In genomic region chr2:146632707-146633106, GRCh38 we compare ENCODE assay signal across 17 cellular contexts.
A peak's percentile ranks its signal among the peaks of the same experiment; 100 is the strongest.
DNase-seq lines count a peak whose midpoint lies in the region; ATAC-seq, FAIRE-seq and TF ChIP-seq lines count a peak whose summit lies in the region.
"Had no signal": no experiment of that assay in that cellular context is flagged by ENCODE, and none has a peak within 500 bp of the region (broad histone marks: within the 10 kb centered on the region; RNA-seq: fewer than 3 reads in every experiment).

No MANE protein-coding gene starts in this region.

- H3K36me3 ChIP-seq in SK-N-SH (replicated peaks in 1 of 2; ENCODE audit: control insufficient read depth in 1 of 2, insufficient read depth in 2 of 2, low read length in 1 of 2) = no peaks in the 10 kb centered on the region
- no peaks in the 10 kb centered on the region for H3K36me3 ChIP-seq in GM12878 (ENCODE audit: control insufficient read depth in 2 of 2, insufficient read depth in 2 of 2, low read length in 1 of 2)
- H3K36me3 ChIP-seq: BLaER1 had no signal

- H3K4me3 ChIP-seq in SK-N-SH (ENCODE audit: low read depth in 2 of 2, low read length in 1 of 2) (no peak overlapping the region), GM12878 (no peak overlapping the region)
- H3K4me3 ChIP-seq: A549, BLaER1, GM23248 had no signal

- no peak for FAIRE-seq in GM12878 (lab: Jason Lieb, UNC)
- FAIRE-seq: A549 had no signal

- RAD21 ChIA-PET in GM12878 (lab: Charles Lee; ENCODE audit: unreplicated experiment) = no interaction called here

- H3K27me3 ChIP-seq in SK-N-SH (ENCODE audit: insufficient read depth) = no peaks in the 10 kb centered on the region
- no peaks in the 10 kb centered on the region for H3K27me3 ChIP-seq in GM12878 (replicated peaks in 1 of 2; ENCODE audit: control insufficient read depth in 2 of 2, insufficient read depth in 2 of 2, low read length in 1 of 2)
- H3K27me3 ChIP-seq: BLaER1 had no signal

- CTCF ChIA-PET in SK-N-SH (lab: Yijun Ruan, JAX) (no interaction called here), GM12878 (lab: Yijun Ruan, JAX) (no interaction called here)

- no peak overlapping the region for H2AFZ ChIP-seq in SK-N-SH (ENCODE audit: low read depth)
- no peak overlapping the region for H2AFZ ChIP-seq in GM12878 (ENCODE audit: control insufficient read depth, low read depth, low read length)
- H2AFZ ChIP-seq: GM23248 had no signal

- POLR2A ChIA-PET in SK-N-SH (lab: Yijun Ruan, JAX) (no interaction called here), GM12878 (lab: Charles Lee) (no interaction called here)

- ATAC-seq in SK-N-SH treated with all-trans-retinoic acid at 6 μM for 48 hours = peak; percentile 15; the same call in 1 of the 3 replicates
- peak; percentile 55 for ATAC-seq in HG03432 (IDR thresholded peaks at IDR 0.05; ENCODE audit: unreplicated experiment)
- peak; percentile 66 for ATAC-seq in GM12878
- ATAC-seq: A549 had no signal

- in situ Hi-C loops in GM12878 (cut with MboI) = no loop called here

- H3K4me1 ChIP-seq in SK-N-SH (ENCODE audit: control insufficient read depth in 1 of 2, insufficient read depth in 2 of 2, low read depth in 1 of 2, low read length in 1 of 2) (no peaks in the 10 kb centered on the region), GM12878 (ENCODE audit: control insufficient read depth, insufficient read depth, low read length) (no peaks in the 10 kb centered on the region)
- H3K4me1 ChIP-seq: BLaER1 had no signal

- TF ChIP-seq POLR2A in GM12878 (IDR thresholded peaks at IDR 0.05; ENCODE audit: low read depth, low read length) = no peak

- 43% methylated on average over 4 of the region's 4 CpGs for WGBS in SK-N-SH (ENCODE audit: low lambda C conversion rate)
- WGBS in GM12878 (ENCODE audit: insufficient coverage, insufficient replicate concordance, low lambda C conversion rate, missing lambda C conversion rate) = 49% methylated on average over 4 of the region's 4 CpGs

- TF ChIP-seq RAD21 in SK-N-SH (IDR thresholded peaks at IDR 0.05; ENCODE audit: low read length) (no peak), GM12878 (IDR thresholded peaks at IDR 0.05; ENCODE audit: insufficient read depth, low read depth, low read length) (no peak)

- H3K4me2 ChIP-seq in SK-N-SH = no peak overlapping the region
- no peak overlapping the region for H3K4me2 ChIP-seq in GM12878 (ENCODE audit: control insufficient read depth, insufficient read depth)
- H3K4me2 ChIP-seq: A549, BLaER1, KMS-11 had no signal

- H3K9me3 ChIP-seq in SK-N-SH (no peaks in the 10 kb centered on the region), GM12878 (replicated peaks; ENCODE audit: control insufficient read depth, insufficient read depth, low read length) (no peaks in the 10 kb centered on the region)
- H3K9me3 ChIP-seq: A549, BLaER1 had no signal

- TF ChIP-seq CTCF in SK-N-SH (IDR thresholded peaks at IDR 0.05) (no peak), GM12878 (IDR thresholded peaks at IDR 0.05 in 2 of 3, conservative IDR thresholded peaks at IDR 0.05 in 1 of 3; ENCODE audit: control insufficient read depth in 2 of 3, extremely low read depth in 1 of 3, insufficient read depth in 1 of 3, low read depth in 3 of 3, low read length in 3 of 3) (no peak)

- no peak for DNase-seq in SK-N-SH
- DNase-seq in GM12878 (ENCODE audit: low read depth, low spot score) = no peak
- no peak for DNase-seq in pons (ENCODE audit: low spot score)
- no peak for DNase-seq in NCI-H2107 (lab: John Stamatoyannopoulos, UW)
- DNase-seq in NCI-H2227 treated with DMSO at 0.1 percent for 48 hours (lab: John Stamatoyannopoulos, UW) = no peak
- DNase-seq: CD4-positive, alpha-beta memory T cell; DMS153; DMS79; GDM1; GM23248; H7 had no signal

- no peak for TF ChIP-seq EP300 in SK-N-SH (IDR thresholded peaks at IDR 0.05; ENCODE audit: borderline replicate concordance in 1 of 2, low read depth in 1 of 2, low read length in 1 of 2)
- no peak for TF ChIP-seq EP300 in GM12878 (IDR thresholded peaks at IDR 0.05; ENCODE audit: borderline replicate concordance in 1 of 2, control insufficient read depth in 1 of 2, low read depth in 2 of 2, low read length in 2 of 2)

- no peaks in the 10 kb centered on the region for H3K9me2 ChIP-seq in SK-N-SH

- H3K9ac ChIP-seq in SK-N-SH (no peak overlapping the region), GM12878 (ENCODE audit: control insufficient read depth, insufficient read depth, low read length) (no peak overlapping the region)
- H3K9ac ChIP-seq: BLaER1, GM23248, KMS-11 had no signal

- no peaks in the 10 kb centered on the region for H4K20me1 ChIP-seq in SK-N-SH (ENCODE audit: insufficient read depth)
- no peaks in the 10 kb centered on the region for H4K20me1 ChIP-seq in GM12878 (ENCODE audit: control insufficient read depth, insufficient read depth)
- H4K20me1 ChIP-seq: BLaER1 had no signal

- peaks cover 8% of the 10 kb centered on the region for H3F3A ChIP-seq in SK-N-SH (replicated peaks; ENCODE audit: insufficient read depth)

- no TSS peak for BruUV-seq in GM12878 (replicated peaks; lab: Mats Ljungman, UMichigan)

- intact Hi-C loops in GM12878 (cut with micrococcal nuclease; ENCODE audit: unreplicated experiment) = no loop called here

- H3K79me2 ChIP-seq in SK-N-SH (ENCODE audit: insufficient read depth) (no peaks in the 10 kb centered on the region), GM12878 (ENCODE audit: control insufficient read depth, insufficient read depth, low read length) (no peaks in the 10 kb centered on the region)

- H3K27ac ChIP-seq in SK-N-SH (ENCODE audit: low read depth in 2 of 2, low read length in 1 of 2) (no peak overlapping the region), GM12878 (ENCODE audit: control insufficient read depth, insufficient read depth) (no peak overlapping the region)
- H3K27ac ChIP-seq: 22Rv1, BLaER1, GM23248, KMS-11 had no signal

- SMC1A ChIA-PET in GM12878 (lab: Charles Lee; ENCODE audit: uncharacterized antibody, unreplicated experiment) = interaction anchor here (1.5 to 1.6 kb wide), 2 partner anchors 9 kb away, joined by 3 read pairs; no protein-coding TSS in a partner anchor

TF ChIP-seq in SK-N-SH treated with all-trans-retinoic acid at 6 μM for 48 hours, 23 proteins besides CTCF, POLR2A, EP300 and RAD21:
- TF ChIP-seq PPARA (CRISPR knock-in tag; IDR thresholded peaks at IDR 0.05; ENCODE audit: borderline replicate concordance) (no peak), ZFP3 (CRISPR knock-in tag; IDR thresholded peaks at IDR 0.05) (no peak), ZFP30 (CRISPR knock-in tag; IDR thresholded peaks at IDR 0.05) (no peak), ISL1 (CRISPR knock-in tag; IDR thresholded peaks at IDR 0.05) (no peak), ZNF8 (CRISPR knock-in tag; IDR thresholded peaks at IDR 0.05) (no peak), BACH2 (CRISPR knock-in tag; IDR thresholded peaks at IDR 0.05; ENCODE audit: borderline replicate concordance) (no peak), SNAI2 (CRISPR knock-in tag; IDR thresholded peaks at IDR 0.05) (no peak), ZC3H10 (CRISPR knock-in tag; IDR thresholded peaks at IDR 0.05) (no peak), TOX (CRISPR knock-in tag; IDR thresholded peaks at IDR 0.05; ENCODE audit: borderline replicate concordance) (no peak)

TF ChIP-seq in SK-N-SH, 30 proteins besides CTCF, POLR2A, EP300 and RAD21 (continues in another document):
- TF ChIP-seq JUND (IDR thresholded peaks at IDR 0.05) (no peak), FOXM1 (IDR thresholded peaks at IDR 0.05; ENCODE audit: low read depth) (no peak), NFIC (IDR thresholded peaks at IDR 0.05; ENCODE audit: borderline replicate concordance) (no peak), USF2 (IDR thresholded peaks at IDR 0.05; ENCODE audit: borderline replicate concordance, low read depth, low read length) (no peak), RXRA (IDR thresholded peaks at IDR 0.05; ENCODE audit: borderline replicate concordance, low read depth) (no peak)

TF ChIP-seq in GM12878, 131 proteins besides CTCF, POLR2A, EP300 and RAD21 (continues in another document):
- TF ChIP-seq MAX (IDR thresholded peaks at IDR 0.05; ENCODE audit: low read depth, low read length) = no peak
- no peak for TF ChIP-seq RAD51 (IDR thresholded peaks at IDR 0.05)
- TF ChIP-seq YBX1 (IDR thresholded peaks at IDR 0.05) = no peak
- TF ChIP-seq STAT1 (conservative IDR thresholded peaks at IDR 0.05) = no peak
- no peak for TF ChIP-seq RBBP5 (conservative IDR thresholded peaks at IDR 0.05)
- TF ChIP-seq CBFB (IDR thresholded peaks at IDR 0.05; ENCODE audit: low read depth) = no peak
- TF ChIP-seq WRNIP1 (IDR thresholded peaks at IDR 0.05; ENCODE audit: borderline replicate concordance, low read depth, low read length) = no peak
- TF ChIP-seq SMARCA5 (IDR thresholded peaks at IDR 0.05) = no peak
- TF ChIP-seq NR2C1 (IDR thresholded peaks at IDR 0.05) = no peak
- no peak for TF ChIP-seq BRCA1 (IDR thresholded peaks at IDR 0.05; ENCODE audit: low read depth, low read length)
- TF ChIP-seq ZBTB40 (IDR thresholded peaks at IDR 0.05; ENCODE audit: borderline replicate concordance) = no peak

Comparison
In these comparisons a context has a peak if more than half of its experiments do, and no peak if none do; other contexts are left out.
1. ATAC-seq: peak in every context shown above with its lines; median percentile 66 in GM12878; 55 in HG03432; 15 in SK-N-SH treated with all-trans-retinoic acid at 6 μM for 48 hours.